1 cellular context compared by ENCODE assay signal in the genomic region with DNA sequence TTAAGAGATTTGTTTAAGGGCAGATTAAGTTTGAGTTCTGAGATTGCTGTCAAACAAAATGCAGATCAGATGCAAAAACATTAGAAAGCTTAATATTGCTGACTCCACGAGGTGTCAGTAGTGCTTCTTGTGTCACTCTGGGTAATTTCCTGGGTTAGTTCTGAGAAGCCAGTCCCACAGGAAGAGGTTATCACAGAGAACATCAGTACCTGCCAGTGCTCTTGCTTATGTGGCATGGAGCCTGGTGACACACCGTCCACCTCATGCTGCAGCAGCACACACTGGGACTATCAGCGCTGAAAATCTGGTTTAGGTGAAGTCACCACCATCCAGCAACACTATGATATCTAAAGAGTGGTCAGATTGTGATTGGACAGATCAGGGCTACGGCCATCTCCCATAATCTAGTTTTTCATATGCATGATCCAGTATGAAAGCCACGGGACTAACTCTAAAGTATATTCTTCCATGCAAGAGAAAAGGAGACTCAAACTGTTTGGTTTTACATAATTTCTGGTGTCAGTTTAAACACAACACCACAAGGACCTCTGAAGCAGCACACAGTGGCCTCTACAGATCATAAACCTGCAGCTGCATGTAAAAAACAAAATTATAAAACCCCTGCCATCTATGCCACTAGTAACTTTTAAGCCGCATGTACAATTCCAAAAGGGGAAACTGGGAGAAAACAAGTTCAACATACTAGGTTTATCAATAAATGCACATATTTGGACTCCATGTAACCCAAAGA.
TF ChIP-seq lines count a peak whose summit lies in the region.

No MANE protein-coding gene starts in this region.

TF ChIP-seq in WTC11, 78 proteins besides CTCF, POLR2A, EP300 and RAD21 (continued from another document):
- TF ChIP-seq, protein P1, sequence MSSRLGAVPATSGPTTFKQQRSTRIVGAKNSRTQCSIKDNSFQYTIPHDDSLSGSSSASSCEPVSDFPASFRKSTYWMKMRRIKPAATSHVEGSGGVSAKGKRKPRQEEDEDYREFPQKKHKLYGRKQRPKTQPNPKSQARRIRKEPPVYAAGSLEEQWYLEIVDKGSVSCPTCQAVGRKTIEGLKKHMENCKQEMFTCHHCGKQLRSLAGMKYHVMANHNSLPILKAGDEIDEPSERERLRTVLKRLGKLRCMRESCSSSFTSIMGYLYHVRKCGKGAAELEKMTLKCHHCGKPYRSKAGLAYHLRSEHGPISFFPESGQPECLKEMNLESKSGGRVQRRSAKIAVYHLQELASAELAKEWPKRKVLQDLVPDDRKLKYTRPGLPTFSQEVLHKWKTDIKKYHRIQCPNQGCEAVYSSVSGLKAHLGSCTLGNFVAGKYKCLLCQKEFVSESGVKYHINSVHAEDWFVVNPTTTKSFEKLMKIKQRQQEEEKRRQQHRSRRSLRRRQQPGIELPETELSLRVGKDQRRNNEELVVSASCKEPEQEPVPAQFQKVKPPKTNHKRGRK (CRISPR knock-in tag; IDR thresholded peaks at IDR 0.05; ENCODE audit: borderline replicate concordance), result no peak
